15 cellular contexts compared by ENCODE assay signal in genomic region chr15:70034141-70034540, GRCh38.
"Had no signal": no experiment of that assay in that cellular context is flagged by ENCODE, and none has a peak within 500 bp of the region (broad histone marks: within the 10 kb centered on the region; RNA-seq: fewer than 3 reads in every experiment).

No MANE protein-coding gene starts in this region.

- H3K36me3 ChIP-seq: gastrocnemius medialis, heart right ventricle, right atrium auricular region, transverse colon had no signal

- H3K9me3 ChIP-seq: gastrocnemius medialis, heart right ventricle, right atrium auricular region, transverse colon had no signal

- DNase-seq: activated CD4-positive, CD25-positive, alpha-beta regulatory T cell treated with anti-CD3 and anti-CD28 coated beads, Interleukin-2, amount 50 U/mL, for 72 hours; activated T-cell treated with anti-CD3 and anti-CD28 coated beads, Interleukin-2, amount 50 U/mL, for 1 hour; cerebellar nuclear complex; gastrocnemius medialis; heart right ventricle; left colon; naive thymus-derived CD4-positive, alpha-beta T cell; stimulated activated CD4-positive, alpha-beta T cell treated with anti-CD3 and anti-CD28 coated beads, Interleukin-4, amount 100 ng/mL, for 4 hours; stimulated activated CD8-positive, alpha-beta memory T cell treated with anti-CD3 and anti-CD28 coated beads, Interleukin-4, amount 100 ng/mL, for 48 hours; stimulated activated naive CD8-positive, alpha-beta T cell treated with anti-CD3 and anti-CD28 coated beads, Interleukin-15, Interleukin-2, amounts not matched to agents 100 U/mL and 50 U/mL, for 24 hours; T-helper 9 cell; transverse colon had no signal

- H3K27ac ChIP-seq: gastrocnemius medialis, heart right ventricle, right atrium auricular region had no signal

- H3K4me1 ChIP-seq: gastrocnemius medialis, transverse colon had no signal

- H3K4me3 ChIP-seq: gastrocnemius medialis, lung, transverse colon had no signal

- H3K27me3 ChIP-seq: right atrium auricular region had no signal

- FAIRE-seq: small intestine had no signal

- ATAC-seq: gastrocnemius medialis; left colon; naive thymus-derived CD4-positive, alpha-beta T cell; stimulated activated naive CD8-positive, alpha-beta T cell treated with anti-CD3 and anti-CD28 coated beads, Interleukin-15, Interleukin-2, amounts not matched to agents 100 U/mL and 50 U/mL, for 24 hours had no signal
